ENCODE assay signal across 9 cellular contexts in the genomic region with DNA sequence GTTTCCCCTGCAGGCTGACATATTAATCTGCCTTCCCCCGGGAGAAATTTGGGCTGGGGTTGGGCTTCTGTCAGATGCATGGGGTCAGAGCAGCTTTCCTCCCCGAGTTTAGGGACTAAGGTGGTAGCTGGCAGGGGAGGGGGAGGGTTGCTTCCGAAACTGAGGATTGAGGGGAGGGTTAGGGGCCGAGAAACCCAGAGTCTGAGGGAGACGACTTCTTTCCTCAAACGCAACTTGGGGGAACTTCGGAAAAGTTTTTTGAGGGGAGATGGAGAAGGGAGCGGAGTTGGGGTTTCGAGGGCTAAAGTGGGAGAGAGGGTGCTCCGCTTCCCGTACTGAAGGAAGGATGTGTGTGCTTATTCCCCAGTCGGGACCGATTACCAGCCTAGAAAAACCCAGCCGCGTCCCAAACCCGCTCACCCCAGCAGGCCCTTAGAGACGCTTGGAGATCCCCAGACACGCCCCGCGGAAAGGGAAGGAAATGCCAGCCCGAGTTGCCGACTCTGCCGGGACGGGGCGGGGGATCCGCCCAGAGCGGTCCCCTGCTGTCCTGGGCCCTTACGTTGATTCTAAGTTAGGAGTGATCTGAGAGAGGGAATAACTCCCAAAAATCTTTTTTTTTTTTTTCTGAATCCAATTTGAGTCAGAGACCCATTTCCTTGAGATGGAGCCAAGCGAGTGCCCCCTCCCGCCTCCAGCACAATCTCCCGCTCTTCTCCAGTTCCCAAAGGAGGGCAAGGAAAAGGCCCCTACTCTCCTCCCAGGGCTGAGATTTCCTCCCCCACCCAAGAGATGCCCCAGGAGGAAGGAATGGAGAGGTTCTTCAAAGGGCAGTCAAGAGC.
DNase-seq lines count a peak whose midpoint lies in the region; ATAC-seq and TF ChIP-seq lines count a peak whose summit lies in the region.
"Had no signal": no experiment of that assay in that cellular context is flagged by ENCODE, and none has a peak within 500 bp of the region (broad histone marks: within the 10 kb centered on the region; RNA-seq: fewer than 3 reads in every experiment).

No MANE protein-coding gene starts in this region.

- no peaks in the 10 kb centered on the region for H3K4me1 ChIP-seq in fibroblast of lung (ENCODE audit: control insufficient read depth, extremely low read depth, insufficient read depth, low read length)

- peaks cover 8% of the 10 kb centered on the region for H3K27me3 ChIP-seq in fibroblast of lung (ENCODE audit: control insufficient read depth, insufficient read depth, low read length)

- H3K27me3 Mint-ChIP-seq in naive thymus-derived CD8-positive, alpha-beta T cell = peaks cover 46 to 75% (median 66%) of the 10 kb centered on the region in 5 donors

- POLR2A ChIA-PET in naive thymus-derived CD8-positive, alpha-beta T cell (lab: Charles Lee) = no interaction called here

- TF ChIP-seq POLR2A in NB4 (IDR thresholded peaks at IDR 0.05; ENCODE audit: extremely low read depth, insufficient read length) = no peak

- peak overlapping the region; percentile 72 for H3K4me2 ChIP-seq in fibroblast of lung (ENCODE audit: extremely low read depth, insufficient read depth, low read length)

- peaks cover 13 to 28% (median 21%) of the 10 kb centered on the region in 4 donors for H3K4me1 Mint-ChIP-seq in naive thymus-derived CD8-positive, alpha-beta T cell

- H3K27ac ChIP-seq in fibroblast of lung (ENCODE audit: insufficient read depth, low read length) = no peak overlapping the region

- peak overlapping the region; percentile 17 for H3K9ac ChIP-seq in fibroblast of lung (ENCODE audit: insufficient read depth, low read length)

- H2AFZ ChIP-seq in fibroblast of lung (ENCODE audit: low read length) = peak overlapping the region; percentile 34

- no peak overlapping the region for H3K27ac Mint-ChIP-seq in naive thymus-derived CD8-positive, alpha-beta T cell
- H3K27ac Mint-ChIP-seq: activated naive CD4-positive, alpha-beta T cell treated with anti-CD3 and anti-CD28 coated beads, Interleukin-2, amount 50 U/mL, for 72 hours had no signal

- peaks cover 0 to 4% (median 0%) of the 10 kb centered on the region in 3 donors for H3K36me3 Mint-ChIP-seq in naive thymus-derived CD8-positive, alpha-beta T cell

- peak; percentile 33 to 38 for ATAC-seq in naive thymus-derived CD8-positive, alpha-beta T cell
- ATAC-seq in GM21576 (IDR thresholded peaks at IDR 0.05; ENCODE audit: unreplicated experiment) (no peak), HG03039 (IDR thresholded peaks at IDR 0.05; ENCODE audit: unreplicated experiment) (no peak), GM18909 (IDR thresholded peaks at IDR 0.05; ENCODE audit: poor library complexity, unreplicated experiment) (no peak)

- H3K36me3 ChIP-seq in fibroblast of lung (ENCODE audit: control insufficient read depth, insufficient read depth, low read length) = no peaks in the 10 kb centered on the region

- H3K9me3 ChIP-seq in fibroblast of lung (ENCODE audit: control insufficient read depth, insufficient read depth, low read depth, low read length) = no peaks in the 10 kb centered on the region

- no peaks in the 10 kb centered on the region for H3K79me2 ChIP-seq in fibroblast of lung (ENCODE audit: control insufficient read depth, insufficient read depth, low read length)

- no peaks in the 10 kb centered on the region for H3K9me3 Mint-ChIP-seq in naive thymus-derived CD8-positive, alpha-beta T cell
- H3K9me3 Mint-ChIP-seq: activated naive CD4-positive, alpha-beta T cell treated with anti-CD3 and anti-CD28 coated beads, Interleukin-2, amount 50 U/mL, for 72 hours had no signal

- DNase-seq in AG10803 (ENCODE audit: low read depth) (peak; percentile 53), NB4 (ENCODE audit: low read depth) (peak; percentile 24), fibroblast of lung (ENCODE audit: low read depth in 2 of 2) (peak in 1 of 2 donors; percentile 25), NCI-H1436 treated with DMSO at 0.1 percent for 48 hours (lab: John Stamatoyannopoulos, UW) (no peak)
- DNase-seq in naive thymus-derived CD8-positive, alpha-beta T cell = peak in 2 of 10 donors; percentile 6

- no peak for TF ChIP-seq CTCF in AG10803 (conservative IDR thresholded peaks at IDR 0.05; ENCODE audit: low read length)
- no peak for TF ChIP-seq CTCF in NB4 (IDR thresholded peaks at IDR 0.05; ENCODE audit: low read depth, low read length)
- TF ChIP-seq CTCF in fibroblast of lung (conservative IDR thresholded peaks at IDR 0.05 in 1 of 2, IDR thresholded peaks at IDR 0.05 in 1 of 2; ENCODE audit: low read depth in 1 of 2, low read length in 2 of 2) = no peak

- H3K4me3 ChIP-seq in AG10803 (ENCODE audit: low read length) = peak overlapping the region; percentile 89
- H3K4me3 ChIP-seq in NB4 (ENCODE audit: low read depth, low read length) = no peak overlapping the region
- H3K4me3 ChIP-seq in fibroblast of lung (replicated peaks in 1 of 4; ENCODE audit: control extremely low read depth in 1 of 4, insufficient read depth in 1 of 4, low read depth in 3 of 4, low read length in 4 of 4) = peak overlapping the region; percentile 48 to 69 (median 65)

- H3K4me3 Mint-ChIP-seq in naive thymus-derived CD8-positive, alpha-beta T cell = peak overlapping the region; percentile 45 to 80 (median 64)

- H4K20me1 ChIP-seq in fibroblast of lung (ENCODE audit: control insufficient read depth, extremely low read depth, insufficient read depth, low read length) = no peaks in the 10 kb centered on the region

Comparison
In these comparisons a context has a peak if more than half of its experiments do, and no peak if none do; other contexts are left out.
1. ATAC-seq: peak in naive thymus-derived CD8-positive, alpha-beta T cell (2 of 2); none in GM21576 (single experiment), HG03039 (single experiment) and GM18909 (single experiment).